Comparison of ENCODE assay signal across 23 cellular contexts in genomic region chr14:56280843-56281242, GRCh38.
DNase-seq lines count a peak whose midpoint lies in the region; ATAC-seq, FAIRE-seq and TF ChIP-seq lines count a peak whose summit lies in the region.
"Had no signal": no experiment of that assay in that cellular context is flagged by ENCODE, and none has a peak within 500 bp of the region (broad histone marks: within the 10 kb centered on the region; RNA-seq: fewer than 3 reads in every experiment).

No MANE protein-coding gene starts in this region.

- no peak overlapping the region for H3K27ac Mint-ChIP-seq in HFFc6
- H3K27ac Mint-ChIP-seq: activated CD4-positive, alpha-beta T cell treated with anti-CD3 and anti-CD28 coated beads for 36 hours; activated naive CD8-positive, alpha-beta T cell treated with anti-CD3 and anti-CD28 coated beads for 36 hours; brain had no signal

- peaks cover 6% of the 10 kb centered on the region; the same call in 1 of the 2 replicates for H3K4me1 Mint-ChIP-seq in HFFc6 (ENCODE audit: low read depth)
- H3K4me1 Mint-ChIP-seq: activated CD4-positive, alpha-beta T cell treated with anti-CD3 and anti-CD28 coated beads for 36 hours; activated naive CD8-positive, alpha-beta T cell treated with anti-CD3 and anti-CD28 coated beads for 36 hours; brain had no signal

- no peaks in the 10 kb centered on the region for H3K9me3 Mint-ChIP-seq in HFFc6
- H3K9me3 Mint-ChIP-seq: activated naive CD8-positive, alpha-beta T cell treated with anti-CD3 and anti-CD28 coated beads for 36 hours had no signal

- peaks cover 0 to 3% of the 10 kb centered on the region in 2 donors for H3K36me3 ChIP-seq in kidney (ENCODE audit: control insufficient read depth in 1 of 2, insufficient read depth in 2 of 2, low read length in 2 of 2)
- H3K36me3 ChIP-seq: left ventricle myocardium inferior had no signal

- CTCF ChIA-PET in AG04450 (lab: Charles Lee), result no interaction called here

- POLR2A ChIA-PET in AG04450 (lab: Yijun Ruan, JAX), result no interaction called here

- peak; percentile 46 for FAIRE-seq in kidney (lab: Jason Lieb, UNC)

- no peaks in the 10 kb centered on the region for H3K27me3 Mint-ChIP-seq in HFFc6 (ENCODE audit: insufficient read depth)
- H3K27me3 Mint-ChIP-seq: activated CD4-positive, alpha-beta T cell treated with anti-CD3 and anti-CD28 coated beads for 36 hours; activated naive CD8-positive, alpha-beta T cell treated with anti-CD3 and anti-CD28 coated beads for 36 hours had no signal

- intact Hi-C loops in kidney (cut with DNase I), result no loop called here

- no peak overlapping the region for H3K9ac ChIP-seq in kidney (ENCODE audit: low read length in 2 of 2)

- in situ Hi-C loops in ACHN (cut with HindIII; ENCODE audit: low pct_ligation_motif_present, low pct_unique_long_range_greater_than_20kb, low sequenced_read_pairs), result no loop called here

- no peaks in the 10 kb centered on the region for H3K4me1 ChIP-seq in kidney (ENCODE audit: control insufficient read depth in 1 of 2, insufficient read depth in 1 of 2, low read depth in 1 of 2, low read length in 2 of 2)
- H3K4me1 ChIP-seq: left ventricle myocardium inferior had no signal

- H3K27me3 ChIP-seq in AG04450 (ENCODE audit: control insufficient read depth, insufficient read depth, low read length), result no peaks in the 10 kb centered on the region

- TF ChIP-seq CTCF in AG04450 (IDR thresholded peaks at IDR 0.05; ENCODE audit: low read depth, low read length) (peak; percentile 27; the same call in 1 of the 2 replicates), HFFc6 (IDR thresholded peaks at IDR 0.05) (peak; percentile 60), cardiac fibroblast (IDR thresholded peaks at IDR 0.05; ENCODE audit: low read depth, low read length) (peak; percentile 30), kidney (IDR thresholded peaks at IDR 0.05; ENCODE audit: borderline replicate concordance, extremely low read depth, insufficient read depth) (no peak)

- no peaks in the 10 kb centered on the region for H3K9me3 ChIP-seq in AG04450 (ENCODE audit: control insufficient read depth, insufficient read depth, low read length)
- H3K9me3 ChIP-seq in kidney (ENCODE audit: control insufficient read depth in 1 of 2, low read length in 2 of 2), result no peaks in the 10 kb centered on the region
- H3K9me3 ChIP-seq: left ventricle myocardium inferior, mucosa of descending colon had no signal

- H3K4me3 Mint-ChIP-seq in HFFc6, result no peak overlapping the region
- H3K4me3 Mint-ChIP-seq: activated CD4-positive, alpha-beta T cell treated with anti-CD3 and anti-CD28 coated beads for 36 hours; activated naive CD8-positive, alpha-beta T cell treated with anti-CD3 and anti-CD28 coated beads for 36 hours; brain had no signal

- DNase-seq in AG04450 (ENCODE audit: low read depth, low spot score), result no peak
- no peak for DNase-seq in HFFc6
- no peak for DNase-seq in cardiac fibroblast (ENCODE audit: low read depth in 2 of 2)
- no peak for DNase-seq in kidney
- DNase-seq in retina, result no peak
- DNase-seq in ACHN, result no peak
- DNase-seq in NCI-H1930 (lab: John Stamatoyannopoulos, UW), result no peak
- DNase-seq: activated CD4-positive, alpha-beta T cell treated with anti-CD3 and anti-CD28 coated beads for 36 hours; activated naive CD8-positive, alpha-beta T cell treated with anti-CD3 and anti-CD28 coated beads for 36 hours; COR-L47; GDM1; head of caudate nucleus; IMR-90; left ventricle myocardium inferior; MM.1S; mucosa of descending colon; NCI-H226; RPMI8226; stimulated activated CD4-positive, alpha-beta T cell treated with anti-CD3 and anti-CD28 coated beads, Interleukin-15, amount 100 ng/mL, for 24 hours; SW 1271 had no signal

- H3K27ac ChIP-seq in AG04450 (ENCODE audit: low read depth, low read length), result no peak overlapping the region
- H3K27ac ChIP-seq in kidney (ENCODE audit: low read depth in 2 of 2, low read length in 2 of 2), result no peak overlapping the region
- H3K27ac ChIP-seq: left ventricle myocardium inferior had no signal

- H3K36me3 Mint-ChIP-seq in HFFc6 (ENCODE audit: low read depth), result no peaks in the 10 kb centered on the region
- H3K36me3 Mint-ChIP-seq: activated naive CD8-positive, alpha-beta T cell treated with anti-CD3 and anti-CD28 coated beads for 36 hours had no signal

- no peak for ATAC-seq in HG02610 (IDR thresholded peaks at IDR 0.05; ENCODE audit: unreplicated experiment)
- ATAC-seq: activated CD4-positive, alpha-beta T cell treated with anti-CD3 and anti-CD28 coated beads for 36 hours; esophagus mucosa; mucosa of descending colon had no signal

- H3K4me3 ChIP-seq in AG04450 (ENCODE audit: low read depth, low read length), result no peak overlapping the region
- H3K4me3 ChIP-seq in cardiac fibroblast (replicated peaks in 1 of 2; ENCODE audit: low read depth in 2 of 2, low read length in 2 of 2), result no peak overlapping the region
- no peak overlapping the region for H3K4me3 ChIP-seq in kidney (ENCODE audit: low read length in 2 of 2)
- H3K4me3 ChIP-seq: left ventricle myocardium inferior, mucosa of descending colon had no signal
